In genomic region chr13:48731957-48732569, GRCh38 we compare ENCODE assay signal across 8 cellular contexts.
DNase-seq lines count a peak whose midpoint lies in the region; ATAC-seq and TF ChIP-seq lines count a peak whose summit lies in the region.

No MANE protein-coding gene starts in this region.

- H3K36me3 ChIP-seq in Karpas-422 (ENCODE audit: insufficient read depth, low read length) = no peaks in the 10 kb centered on the region

- H4K20me1 ChIP-seq in Karpas-422 (ENCODE audit: insufficient read depth, low read depth, low read length) = no peaks in the 10 kb centered on the region

- POLR2A ChIA-PET in activated CD8-positive, alpha-beta T cell treated with anti-CD3 and anti-CD28 coated beads for 36 hours (lab: Charles Lee) = interaction anchor here (0.9 kb wide), 1 partner anchor 151 kb away, joined by 3 read pairs; no protein-coding TSS in a partner anchor

- intact Hi-C loops in activated CD8-positive, alpha-beta T cell treated with anti-CD3 and anti-CD28 coated beads for 36 hours (cut with micrococcal nuclease) = no loop called here

- H3K79me2 ChIP-seq in Karpas-422 (ENCODE audit: low read length) = no peaks in the 10 kb centered on the region

- H3K4me2 ChIP-seq in Karpas-422 (ENCODE audit: low read depth, low read length, poor library complexity, severe bottlenecking) = peak overlapping the region; percentile 47

- no peak overlapping the region for H3K27ac ChIP-seq in Karpas-422 (ENCODE audit: low read length)

- H3K9me2 ChIP-seq in Karpas-422 (replicated peaks; ENCODE audit: insufficient read depth, low read length) = no peaks in the 10 kb centered on the region

- no peaks in the 10 kb centered on the region for H3K27me3 ChIP-seq in Karpas-422 (ENCODE audit: low read length)

- H3K9me3 Mint-ChIP-seq in activated CD8-positive, alpha-beta T cell treated with anti-CD3 and anti-CD28 coated beads for 36 hours = no peaks in the 10 kb centered on the region
- no peaks in the 10 kb centered on the region for H3K9me3 Mint-ChIP-seq in osteocyte (ENCODE audit: unreplicated experiment)

- H3K27ac Mint-ChIP-seq in activated CD8-positive, alpha-beta T cell treated with anti-CD3 and anti-CD28 coated beads for 36 hours = no peak overlapping the region
- H3K27ac Mint-ChIP-seq in osteocyte (ENCODE audit: unreplicated experiment) = no peak overlapping the region

- H3K9me3 ChIP-seq in Karpas-422 (ENCODE audit: low read length) = no peaks in the 10 kb centered on the region

- ATAC-seq in activated CD8-positive, alpha-beta T cell treated with anti-CD3 and anti-CD28 coated beads for 36 hours = peak; percentile 87

- H2AFZ ChIP-seq in Karpas-422 (ENCODE audit: low read length) = 0 out of 2 replicates have a peak overlapping the region, but pooled peaks have one; percentile 54

- peak overlapping the region; percentile 48 for H3K4me3 Mint-ChIP-seq in activated CD8-positive, alpha-beta T cell treated with anti-CD3 and anti-CD28 coated beads for 36 hours
- peak overlapping the region; percentile 51 for H3K4me3 Mint-ChIP-seq in osteocyte (ENCODE audit: unreplicated experiment)

- TF ChIP-seq CTCF in activated CD8-positive, alpha-beta T cell treated with anti-CD3 and anti-CD28 coated beads for 36 hours (IDR thresholded peaks at IDR 0.05) = peak; percentile 84
- peak; percentile 55 for TF ChIP-seq CTCF in epithelial cell of esophagus (IDR thresholded peaks at IDR 0.05; ENCODE audit: insufficient read depth, low read depth, low read length, missing control alignments)
- TF ChIP-seq CTCF in osteocyte (IDR thresholded peaks at IDR 0.05) = peak; percentile 55

- DNase-seq in NCI-H82 (lab: John Stamatoyannopoulos, UW) (peak; percentile 14), NCI-H82 treated with DMSO at 0.1 percent for 48 hours (lab: John Stamatoyannopoulos, UW; ENCODE audit: unreplicated experiment) (no peak), Karpas-422 (peak; percentile 93), epithelial cell of esophagus (ENCODE audit: low read depth) (peak; percentile 35), osteocyte (ENCODE audit: extremely low spot score, unreplicated experiment) (no peak), UCSD-AML1 (lab: John Stamatoyannopoulos, UW; ENCODE audit: unreplicated experiment) (no peak), A172 (ENCODE audit: low spot score) (no peak)
- DNase-seq in activated CD8-positive, alpha-beta T cell treated with anti-CD3 and anti-CD28 coated beads for 36 hours = peak; percentile 66

- CTCF ChIA-PET in activated CD8-positive, alpha-beta T cell treated with anti-CD3 and anti-CD28 coated beads for 36 hours (lab: Charles Lee) = interaction anchor here (0.7 to 4.5 kb wide), 23 partner anchors 8 to 370 kb away, joined by 3 to 48 read pairs (median 4); no protein-coding TSS in a partner anchor

- peaks cover 8% of the 10 kb centered on the region for H3K4me1 Mint-ChIP-seq in activated CD8-positive, alpha-beta T cell treated with anti-CD3 and anti-CD28 coated beads for 36 hours (ENCODE audit: low read depth)
- peaks cover 2% of the 10 kb centered on the region for H3K4me1 Mint-ChIP-seq in osteocyte (ENCODE audit: unreplicated experiment)

- peaks cover 4% of the 10 kb centered on the region for H3K27me3 Mint-ChIP-seq in activated CD8-positive, alpha-beta T cell treated with anti-CD3 and anti-CD28 coated beads for 36 hours
- peaks cover 20% of the 10 kb centered on the region for H3K27me3 Mint-ChIP-seq in osteocyte (ENCODE audit: unreplicated experiment)

- no peak overlapping the region for H3K9ac ChIP-seq in Karpas-422 (ENCODE audit: low read length)

- no peaks in the 10 kb centered on the region for H3K36me3 Mint-ChIP-seq in activated CD8-positive, alpha-beta T cell treated with anti-CD3 and anti-CD28 coated beads for 36 hours (ENCODE audit: low read depth)
- no peaks in the 10 kb centered on the region for H3K36me3 Mint-ChIP-seq in osteocyte (ENCODE audit: unreplicated experiment)

- peaks cover 29% of the 10 kb centered on the region for H3K4me1 ChIP-seq in Karpas-422 (ENCODE audit: low read length)

- H3K4me3 ChIP-seq in Karpas-422 (ENCODE audit: low read length) (peak overlapping the region; percentile 19; the same call in 1 of the 2 replicates), epithelial cell of esophagus (ENCODE audit: low read length) (no peak overlapping the region)

Comparison
In these comparisons a context has a peak if more than half of its experiments do, and no peak if none do; other contexts are left out.
1. DNase-seq: peak in NCI-H82 (single experiment), Karpas-422 (single experiment), activated CD8-positive, alpha-beta T cell treated with anti-CD3 and anti-CD28 coated beads for 36 hours (single experiment) and epithelial cell of esophagus (single experiment); none in NCI-H82 treated with DMSO at 0.1 percent for 48 hours (single experiment), osteocyte (single experiment), UCSD-AML1 (single experiment) and A172 (single experiment).
2. Peak in every context shown above with its lines, with median percentiles within 50 percentile points of each other: CTCF ChIP-seq.